20 cellular contexts compared by ENCODE assay signal in the genomic region with DNA sequence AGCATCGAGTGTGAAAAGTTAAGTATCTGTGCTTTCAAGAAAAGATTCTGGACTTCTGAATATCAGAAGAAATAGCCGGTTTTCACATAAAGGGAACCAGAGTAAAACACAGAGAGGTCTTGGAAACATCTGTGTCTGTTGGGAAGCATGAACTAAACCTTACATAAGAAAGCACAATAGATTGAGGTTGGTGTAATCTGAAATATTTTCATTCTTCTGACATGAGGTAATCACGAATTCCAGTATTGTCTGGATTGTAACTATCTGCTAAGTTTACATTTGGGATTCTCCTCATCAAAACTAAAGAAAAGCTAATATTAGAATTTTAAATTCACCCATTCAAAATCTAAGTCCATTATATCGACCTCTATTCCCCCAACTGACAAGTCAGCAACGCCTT.
"Had no signal": no experiment of that assay in that cellular context is flagged by ENCODE, and none has a peak within 500 bp of the region (broad histone marks: within the 10 kb centered on the region; RNA-seq: fewer than 3 reads in every experiment).

No MANE protein-coding gene starts in this region.

- H3K4me3 ChIP-seq: ascending aorta, dorsolateral prefrontal cortex, pancreas, right lobe of liver, smooth muscle cell, stomach, upper lobe of left lung had no signal

- DNase-seq: activated CD4-positive, alpha-beta T cell treated with anti-CD3 and anti-CD28 coated beads, Interleukin-2, amount 50 U/mL, for 4 hours; activated CD4-positive, CD25-positive, alpha-beta regulatory T cell treated with anti-CD3 and anti-CD28 coated beads, Interleukin-2, amount 50 U/mL, for 72 hours; activated effector memory CD4-positive, alpha-beta T cell treated with anti-CD3 and anti-CD28 coated beads, Interleukin-2, amount 50 U/mL, for 16 hours; activated naive CD4-positive, alpha-beta T cell treated with anti-CD3 and anti-CD28 coated beads, Interleukin-2, amount 50 U/mL, for 16 hours; activated T-cell treated with anti-CD3 and anti-CD28 coated beads, Interleukin-2, amount 50 U/mL, for 72 hours; dorsolateral prefrontal cortex; endodermal cell; immature natural killer cell; mesendoderm; natural killer cell; pancreas; right lobe of liver; stimulated activated CD4-positive, alpha-beta T cell treated with anti-CD3 and anti-CD28 coated beads, Interleukin-4, amount 100 ng/mL, for 1 hour; stomach; T-helper 2 cell; upper lobe of left lung had no signal

- H3K4me1 ChIP-seq: ascending aorta, pancreas, right lobe of liver, stomach, upper lobe of left lung had no signal

- H3K36me3 ChIP-seq: ascending aorta, pancreas, upper lobe of left lung had no signal

- H3K27ac ChIP-seq: ascending aorta, dorsolateral prefrontal cortex, epithelial cell of prostate, pancreas, right lobe of liver, stomach, upper lobe of left lung, VCaP had no signal

- ATAC-seq: activated T-cell treated with anti-CD3 and anti-CD28 coated beads, Interleukin-2, amount 50 U/mL, for 72 hours; natural killer cell; pancreas; right lobe of liver had no signal

- H3K9me3 ChIP-seq: ascending aorta, pancreas, right lobe of liver, upper lobe of left lung had no signal

- H3K27me3 ChIP-seq: ascending aorta, dorsolateral prefrontal cortex, pancreas, right lobe of liver, stomach, upper lobe of left lung had no signal
